ENCODE assay signal across 10 cellular contexts in genomic region chr2:96345403-96345802, GRCh38. TPM values are rescaled to one million over a fixed set of nuclear protein-coding genes. Genes with fewer than 3 reads are reported as not detected.
DNase-seq lines count a peak whose midpoint lies in the region; ATAC-seq and TF ChIP-seq lines count a peak whose summit lies in the region.
"Had no signal": no experiment of that assay in that cellular context is flagged by ENCODE, and none has a peak within 500 bp of the region (broad histone marks: within the 10 kb centered on the region; RNA-seq: fewer than 3 reads in every experiment).

No MANE protein-coding gene starts in this region.

- H3K27me3 ChIP-seq in AG04450 (ENCODE audit: control insufficient read depth, insufficient read depth, low read length) = no peaks in the 10 kb centered on the region
- no peaks in the 10 kb centered on the region for H3K27me3 ChIP-seq in hepatocyte

- H3K4me2 ChIP-seq in hepatocyte = no peak overlapping the region

- peaks cover 71% of the 10 kb centered on the region for H3K36me3 Mint-ChIP-seq in activated CD4-positive, alpha-beta memory T cell treated with anti-CD3 and anti-CD28 coated beads for 36 hours

- WGBS in hepatocyte (ENCODE audit: low lambda C conversion rate, missing lambda C conversion rate) = 83% methylated on average over 3 of the region's 3 CpGs
- WGBS in lower leg skin, 2 donors = 77 to 91% methylated on average over 3 of the region's 3 CpGs

- H3K9me3 ChIP-seq in AG04450 (ENCODE audit: control insufficient read depth, insufficient read depth, low read length) (no peaks in the 10 kb centered on the region), hepatocyte (ENCODE audit: low read depth) (no peaks in the 10 kb centered on the region)

- peaks cover 3% of the 10 kb centered on the region for H3K4me1 ChIP-seq in hepatocyte (ENCODE audit: insufficient read depth)

- no peaks in the 10 kb centered on the region for H3K36me3 ChIP-seq in hepatocyte (replicated peaks; ENCODE audit: insufficient read depth, low read depth)

- peak overlapping the region; percentile 64 for H3K27ac Mint-ChIP-seq in activated CD4-positive, alpha-beta memory T cell treated with anti-CD3 and anti-CD28 coated beads for 36 hours

- no peak overlapping the region for H3K27ac ChIP-seq in AG04450 (ENCODE audit: low read depth, low read length)
- no peak overlapping the region for H3K27ac ChIP-seq in hepatocyte
- no peak overlapping the region for H3K27ac ChIP-seq in coronary artery

- no peaks in the 10 kb centered on the region for H4K20me1 ChIP-seq in hepatocyte (ENCODE audit: insufficient read depth, poor library complexity, severe bottlenecking)

- DNase-seq in AG04450 (ENCODE audit: low read depth, low spot score) (no peak), hepatocyte (ENCODE audit: low spot score) (no peak), inferior parietal cortex (ENCODE audit: extremely low spot score) (no peak), coronary artery (ENCODE audit: low spot score) (no peak), lower leg skin (ENCODE audit: low spot score in 2 of 2) (no peak)
- no peak for DNase-seq in activated CD4-positive, alpha-beta memory T cell treated with anti-CD3 and anti-CD28 coated beads for 36 hours
- DNase-seq: NCI-H1092 treated with DMSO at 0.1 percent for 48 hours had no signal

- H3K4me3 Mint-ChIP-seq in activated CD4-positive, alpha-beta memory T cell treated with anti-CD3 and anti-CD28 coated beads for 36 hours = no peak overlapping the region

- intact Hi-C loops in activated CD4-positive, alpha-beta memory T cell treated with anti-CD3 and anti-CD28 coated beads for 36 hours (cut with micrococcal nuclease) = loop anchor here (2.0 kb wide), 1 partner anchor 79 kb away; the partner anchor contains the start of gene CIAO1
- intact Hi-C loops in lower leg skin (cut with DNase I; ENCODE audit: low total_unique reads) = no loop called here

- TF ChIP-seq POLR2A in lower leg skin (IDR thresholded peaks at IDR 0.05) = no peak

- TF ChIP-seq CTCF in AG04450 (IDR thresholded peaks at IDR 0.05; ENCODE audit: low read depth, low read length) = peak; percentile 26; the same call in 1 of the 2 replicates
- TF ChIP-seq CTCF in GM12874 (IDR thresholded peaks at IDR 0.05; ENCODE audit: insufficient read depth, low read depth, low read length) = 0 out of 2 replicates have a peak, but pooled peaks have one; percentile 7
- peak; percentile 12 for TF ChIP-seq CTCF in hepatocyte (IDR thresholded peaks at IDR 0.05; ENCODE audit: poor library complexity)
- no peak for TF ChIP-seq CTCF in coronary artery (IDR thresholded peaks at IDR 0.05)
- no peak for TF ChIP-seq CTCF in lower leg skin (IDR thresholded peaks at IDR 0.05)

- H3K27me3 Mint-ChIP-seq in activated CD4-positive, alpha-beta memory T cell treated with anti-CD3 and anti-CD28 coated beads for 36 hours = no peaks in the 10 kb centered on the region

- POLR2A ChIA-PET in AG04450 (lab: Yijun Ruan, JAX) = no interaction called here
- POLR2A ChIA-PET in activated CD4-positive, alpha-beta memory T cell treated with anti-CD3 and anti-CD28 coated beads for 36 hours (lab: Charles Lee) = interaction anchor here (1.1 to 7.2 kb wide), 4 partner anchors 10 to 137 kb away, joined by 3 to 36 read pairs (median 18); partner anchors contain the start of genes ITPRIPL1, NCAPH and STARD7

- no peak for ATAC-seq in HG03460 (IDR thresholded peaks at IDR 0.05; ENCODE audit: unreplicated experiment)

- no peaks in the 10 kb centered on the region for H3K79me2 ChIP-seq in hepatocyte

- H3K4me3 ChIP-seq in AG04450 (ENCODE audit: low read depth, low read length) = no peak overlapping the region
- no peak overlapping the region for H3K4me3 ChIP-seq in hepatocyte
- no peak overlapping the region for H3K4me3 ChIP-seq in coronary artery
- H3K4me3 ChIP-seq in lower leg skin (ENCODE audit: low read depth, poor library complexity, severe bottlenecking) = no peak overlapping the region
- H3K4me3 ChIP-seq: lung had no signal

- no peak overlapping the region for H2AFZ ChIP-seq in hepatocyte

- CTCF ChIA-PET in AG04450 (lab: Charles Lee) = interaction anchor here (0.8 to 1.7 kb wide), 2 partner anchors 10 to 353 kb away, joined by 3 to 5 read pairs; no protein-coding TSS in a partner anchor
- CTCF ChIA-PET in activated CD4-positive, alpha-beta memory T cell treated with anti-CD3 and anti-CD28 coated beads for 36 hours (lab: Charles Lee) = interaction anchor here (0.8 to 2.9 kb wide), 8 partner anchors 9 to 209 kb away, joined by 3 to 19 read pairs (median 4); partner anchors contain the start of gene SNRNP200

- no peaks in the 10 kb centered on the region for H3K9me2 ChIP-seq in hepatocyte (replicated peaks; ENCODE audit: insufficient read depth)

- peaks cover 57% of the 10 kb centered on the region for H3K4me1 Mint-ChIP-seq in activated CD4-positive, alpha-beta memory T cell treated with anti-CD3 and anti-CD28 coated beads for 36 hours (ENCODE audit: low read depth)

- H3K9me3 Mint-ChIP-seq in activated CD4-positive, alpha-beta memory T cell treated with anti-CD3 and anti-CD28 coated beads for 36 hours = no peaks in the 10 kb centered on the region

RNA-seq across cellular contexts. Expression of gene NCAPH, which starts 9.8 kb away (rescaled TPM):
- 5.8 and 7.2 TPM in 2 replicates for polyA plus RNA-seq in AG04450 (2011; rRNA removed)
- 5.2 and 6.2 TPM in 2 replicates for polyA minus RNA-seq in AG04450 (2011; rRNA and poly(A)+ RNA removed)
- total RNA-seq in activated CD4-positive, alpha-beta memory T cell treated with anti-CD3 and anti-CD28 coated beads for 36 hours = 10 to 100 TPM; 96.9 to 98.8 TPM
- total RNA-seq in hepatocyte = 5.0 and 6.6 TPM in 2 replicates
- polyA plus RNA-seq in hepatocyte = 3.5 and 7.0 TPM in 2 replicates
- 1 to 10 TPM in 2 of 4 donors, under 1 TPM in 2; 0.74 to 3.5 (median 1.8) TPM for total RNA-seq in lower leg skin

RNA-seq across cellular contexts. Expression of gene ITPRIPL1, which starts 20.3 kb away (rescaled TPM):
- 3.4 and 3.7 TPM in 2 replicates for polyA plus RNA-seq in AG04450 (2011; rRNA removed)
- 3.4 and 5.1 TPM in 2 replicates for polyA minus RNA-seq in AG04450 (2011; rRNA and poly(A)+ RNA removed)
- 10 to 100 TPM; 30.2 TPM for total RNA-seq in activated CD4-positive, alpha-beta memory T cell treated with anti-CD3 and anti-CD28 coated beads for 36 hours
- 2.0 TPM in 2 replicates for total RNA-seq in hepatocyte
- 0.83 and 1.9 TPM in 2 replicates for polyA plus RNA-seq in hepatocyte
- total RNA-seq in lower leg skin = 1 to 10 TPM in 2 of 4 donors, under 1 TPM in 2; 0.51 to 3.1 (median 1.9) TPM

RNA-seq across cellular contexts. Expression of gene SNRNP200, which starts 40.1 kb away (rescaled TPM):
- polyA plus RNA-seq in AG04450 (2011; rRNA removed) (99.0 and 136 TPM in 2 replicates), hepatocyte (59.8 and 64.1 TPM in 2 replicates)
- 231 and 300 TPM in 2 replicates for polyA minus RNA-seq in AG04450 (2011; rRNA and poly(A)+ RNA removed)
- total RNA-seq in activated CD4-positive, alpha-beta memory T cell treated with anti-CD3 and anti-CD28 coated beads for 36 hours = 100 to 1,000 TPM; 165 to 175 TPM
- total RNA-seq in hepatocyte (56.3 and 60.9 TPM in 2 replicates), lower leg skin (10 to 100 TPM; 73.4 to 94.0 (median 87.5) TPM)

Comparison
In these comparisons a context has a peak if more than half of its experiments do, and no peak if none do; other contexts are left out.
1. CTCF ChIP-seq: peak in AG04450 (single experiment), GM12874 (single experiment) and hepatocyte (single experiment); none in coronary artery (single experiment) and lower leg skin (0 of 3).
2. RNA of gene NCAPH, which starts 9.8 kb away (total RNA-seq): 96.9 to 98.8 TPM in activated CD4-positive, alpha-beta memory T cell treated with anti-CD3 and anti-CD28 coated beads for 36 hours; 5.0 to 6.6 TPM in hepatocyte and 0.74 to 3.5 TPM in lower leg skin; every median in the first group is over 10 times any median in the second.
3. RNA of gene ITPRIPL1, which starts 20.3 kb away (total RNA-seq): 30.2 TPM in activated CD4-positive, alpha-beta memory T cell treated with anti-CD3 and anti-CD28 coated beads for 36 hours; 0.51 to 3.1 TPM in lower leg skin and 2.0 TPM in hepatocyte; every median in the first group is over 4 times any median in the second.